8 cellular contexts compared by ENCODE assay signal in the genomic region with DNA sequence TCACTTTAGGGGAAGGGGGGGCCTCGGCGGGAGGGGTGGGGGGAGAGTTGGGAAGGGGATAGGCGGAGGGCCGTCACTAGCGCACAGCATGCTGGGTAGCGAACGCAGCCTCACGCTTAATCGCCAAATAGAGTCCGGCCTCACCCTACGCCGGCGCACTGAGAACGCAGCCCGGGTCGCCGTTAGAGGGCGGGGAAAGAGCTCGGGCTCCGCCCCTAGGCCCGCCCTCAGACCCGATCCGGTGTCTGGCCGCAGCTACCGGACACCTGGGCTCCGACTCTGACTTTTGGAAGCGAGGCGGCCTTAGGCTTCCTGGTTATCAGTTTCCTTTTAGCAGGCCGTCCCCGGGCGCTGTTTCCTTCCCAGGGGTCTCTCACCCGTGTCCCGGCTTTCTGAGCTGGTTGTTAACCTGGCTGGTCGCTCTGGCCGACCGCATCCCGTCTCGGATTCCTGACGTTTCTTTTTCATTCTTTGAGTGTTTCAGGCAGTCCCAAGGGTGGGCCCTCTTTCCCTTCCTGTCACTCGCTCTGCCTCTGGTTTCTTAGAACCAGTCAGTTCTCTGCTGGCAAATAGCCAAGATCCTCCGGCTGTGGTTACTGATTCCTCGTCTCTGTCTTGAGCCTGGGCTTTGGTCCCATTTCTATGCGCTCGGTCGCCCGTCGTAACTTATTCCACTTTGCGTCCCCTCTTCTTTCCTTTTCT. TPM values are rescaled to one million over a fixed set of nuclear protein-coding genes. Genes with fewer than 3 reads are reported as not detected.
DNase-seq lines count a peak whose midpoint lies in the region; ATAC-seq and TF ChIP-seq lines count a peak whose summit lies in the region.

No MANE protein-coding gene starts in this region.

- H3K4me1 ChIP-seq in liver (ENCODE audit: control insufficient read depth in 4 of 4, insufficient read depth in 4 of 4, low read length in 3 of 4), result peaks cover 0 to 31% (median 3%) of the 10 kb centered on the region in 4 donors

- H3K9me3 Mint-ChIP-seq in CD14-positive monocyte, result no peaks in the 10 kb centered on the region

- H3K27me3 Mint-ChIP-seq in CD14-positive monocyte (ENCODE audit: low read depth in 3 of 3), result no peaks in the 10 kb centered on the region

- peak overlapping the region; percentile 86 to 100 (median 94) for H3K4me3 ChIP-seq in liver (ENCODE audit: low read depth in 1 of 3, low read length in 3 of 3)

- H3K4me1 Mint-ChIP-seq in CD14-positive monocyte, result peaks cover 36% of the 10 kb centered on the region

- under 1% methylated on average over 48 of the region's 48 CpGs for WGBS in liver

- intact Hi-C loops in CD14-positive monocyte (cut with micrococcal nuclease), result loop anchor here (5.0 to 10.0 kb wide), 2 partner anchors 48 to 66 kb away; no protein-coding TSS in a partner anchor

- DNase-seq in CD14-positive monocyte (ENCODE audit: low spot score), result peak; percentile 94
- peak; percentile 96 for DNase-seq in NCI-H748 (lab: John Stamatoyannopoulos, UW; ENCODE audit: unreplicated experiment)
- DNase-seq in activated CD4-positive, alpha-beta T cell treated with anti-CD3 and anti-CD28 coated beads, Interleukin-2, amount 50 U/mL, for 4 hours, result peak; percentile 86 to 87
- peak; percentile 98 for DNase-seq in dermis blood vessel endothelial cell
- DNase-seq in stimulated activated CD4-positive, alpha-beta T cell treated with anti-CD3 and anti-CD28 coated beads, Interleukin-4, amount 100 ng/mL, for 1 hour, result peak; percentile 92

- no peaks in the 10 kb centered on the region for H3K9me3 ChIP-seq in liver (ENCODE audit: control insufficient read depth in 4 of 4, low read length in 3 of 4)

- ATAC-seq in GM19395 (IDR thresholded peaks at IDR 0.05; ENCODE audit: unreplicated experiment) (peak; percentile 91), HG03558 (IDR thresholded peaks at IDR 0.05; ENCODE audit: extremely low read depth, unreplicated experiment) (peak; percentile 91)

- peak overlapping the region; percentile 100 for H3K4me3 Mint-ChIP-seq in CD14-positive monocyte

- H3K36me3 Mint-ChIP-seq in CD14-positive monocyte, result peaks cover 4 to 5% of the 10 kb centered on the region in 2 donors

- H3K27me3 ChIP-seq in liver (ENCODE audit: control insufficient read depth in 4 of 4, insufficient read depth in 4 of 4, low read length in 3 of 4), result no peaks in the 10 kb centered on the region

- H3K36me3 ChIP-seq in liver (ENCODE audit: control insufficient read depth in 4 of 4, insufficient read depth in 3 of 4, low read depth in 1 of 4, low read length in 3 of 4), result no peaks in the 10 kb centered on the region

- H3K27ac ChIP-seq in liver (ENCODE audit: low read depth in 1 of 2, low read length in 2 of 2), result peak overlapping the region; percentile 99 to 100

- no peak for TF ChIP-seq CTCF in CD14-positive monocyte (IDR thresholded peaks at IDR 0.05)
- peak; percentile 5 for TF ChIP-seq CTCF in liver (IDR thresholded peaks at IDR 0.05; ENCODE audit: low read depth, low read length, missing input control)

- peak; percentile 8 to 32 for TF ChIP-seq RAD21 in liver (IDR thresholded peaks at IDR 0.05)

- H3K9ac ChIP-seq in liver (ENCODE audit: low read depth in 1 of 2, low read length in 2 of 2), result peak overlapping the region; percentile 76 to 95

- H3K27ac Mint-ChIP-seq in CD14-positive monocyte, result peak overlapping the region; percentile 98 to 100 (median 98)

TF ChIP-seq in liver, 16 proteins besides CTCF, POLR2A, EP300 and RAD21:
- TF ChIP-seq, protein P1, sequence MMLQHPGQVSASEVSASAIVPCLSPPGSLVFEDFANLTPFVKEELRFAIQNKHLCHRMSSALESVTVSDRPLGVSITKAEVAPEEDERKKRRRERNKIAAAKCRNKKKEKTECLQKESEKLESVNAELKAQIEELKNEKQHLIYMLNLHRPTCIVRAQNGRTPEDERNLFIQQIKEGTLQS (IDR thresholded peaks at IDR 0.05), result no peak
- TF ChIP-seq, protein P2, sequence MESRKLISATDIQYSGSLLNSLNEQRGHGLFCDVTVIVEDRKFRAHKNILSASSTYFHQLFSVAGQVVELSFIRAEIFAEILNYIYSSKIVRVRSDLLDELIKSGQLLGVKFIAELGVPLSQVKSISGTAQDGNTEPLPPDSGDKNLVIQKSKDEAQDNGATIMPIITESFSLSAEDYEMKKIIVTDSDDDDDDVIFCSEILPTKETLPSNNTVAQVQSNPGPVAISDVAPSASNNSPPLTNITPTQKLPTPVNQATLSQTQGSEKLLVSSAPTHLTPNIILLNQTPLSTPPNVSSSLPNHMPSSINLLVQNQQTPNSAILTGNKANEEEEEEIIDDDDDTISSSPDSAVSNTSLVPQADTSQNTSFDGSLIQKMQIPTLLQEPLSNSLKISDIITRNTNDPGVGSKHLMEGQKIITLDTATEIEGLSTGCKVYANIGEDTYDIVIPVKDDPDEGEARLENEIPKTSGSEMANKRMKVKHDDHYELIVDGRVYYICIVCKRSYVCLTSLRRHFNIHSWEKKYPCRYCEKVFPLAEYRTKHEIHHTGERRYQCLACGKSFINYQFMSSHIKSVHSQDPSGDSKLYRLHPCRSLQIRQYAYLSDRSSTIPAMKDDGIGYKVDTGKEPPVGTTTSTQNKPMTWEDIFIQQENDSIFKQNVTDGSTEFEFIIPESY (IDR thresholded peaks at IDR 0.05), result peak; percentile 43
- TF ChIP-seq, protein P3, sequence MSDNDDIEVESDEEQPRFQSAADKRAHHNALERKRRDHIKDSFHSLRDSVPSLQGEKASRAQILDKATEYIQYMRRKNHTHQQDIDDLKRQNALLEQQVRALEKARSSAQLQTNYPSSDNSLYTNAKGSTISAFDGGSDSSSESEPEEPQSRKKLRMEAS (IDR thresholded peaks at IDR 0.05), result peak; percentile 29
- peak; percentile 69 for TF ChIP-seq SP1 (IDR thresholded peaks at IDR 0.05)
- TF ChIP-seq JUND (IDR thresholded peaks at IDR 0.05), result peak in 1 of 2 donors; percentile 49
- TF ChIP-seq TAF1 (conservative IDR thresholded peaks at IDR 0.05), result peak; percentile 76
- no peak for TF ChIP-seq FOXA1 (IDR thresholded peaks at IDR 0.05)
- peak; percentile 15 to 21 for TF ChIP-seq HNF4A (conservative IDR thresholded peaks at IDR 0.05)
- TF ChIP-seq FOXA2 (IDR thresholded peaks at IDR 0.05), result no peak
- TF ChIP-seq GABPA (IDR thresholded peaks at IDR 0.05 in 1 of 2, conservative IDR thresholded peaks at IDR 0.05 in 1 of 2), result no peak
- TF ChIP-seq, protein P4, sequence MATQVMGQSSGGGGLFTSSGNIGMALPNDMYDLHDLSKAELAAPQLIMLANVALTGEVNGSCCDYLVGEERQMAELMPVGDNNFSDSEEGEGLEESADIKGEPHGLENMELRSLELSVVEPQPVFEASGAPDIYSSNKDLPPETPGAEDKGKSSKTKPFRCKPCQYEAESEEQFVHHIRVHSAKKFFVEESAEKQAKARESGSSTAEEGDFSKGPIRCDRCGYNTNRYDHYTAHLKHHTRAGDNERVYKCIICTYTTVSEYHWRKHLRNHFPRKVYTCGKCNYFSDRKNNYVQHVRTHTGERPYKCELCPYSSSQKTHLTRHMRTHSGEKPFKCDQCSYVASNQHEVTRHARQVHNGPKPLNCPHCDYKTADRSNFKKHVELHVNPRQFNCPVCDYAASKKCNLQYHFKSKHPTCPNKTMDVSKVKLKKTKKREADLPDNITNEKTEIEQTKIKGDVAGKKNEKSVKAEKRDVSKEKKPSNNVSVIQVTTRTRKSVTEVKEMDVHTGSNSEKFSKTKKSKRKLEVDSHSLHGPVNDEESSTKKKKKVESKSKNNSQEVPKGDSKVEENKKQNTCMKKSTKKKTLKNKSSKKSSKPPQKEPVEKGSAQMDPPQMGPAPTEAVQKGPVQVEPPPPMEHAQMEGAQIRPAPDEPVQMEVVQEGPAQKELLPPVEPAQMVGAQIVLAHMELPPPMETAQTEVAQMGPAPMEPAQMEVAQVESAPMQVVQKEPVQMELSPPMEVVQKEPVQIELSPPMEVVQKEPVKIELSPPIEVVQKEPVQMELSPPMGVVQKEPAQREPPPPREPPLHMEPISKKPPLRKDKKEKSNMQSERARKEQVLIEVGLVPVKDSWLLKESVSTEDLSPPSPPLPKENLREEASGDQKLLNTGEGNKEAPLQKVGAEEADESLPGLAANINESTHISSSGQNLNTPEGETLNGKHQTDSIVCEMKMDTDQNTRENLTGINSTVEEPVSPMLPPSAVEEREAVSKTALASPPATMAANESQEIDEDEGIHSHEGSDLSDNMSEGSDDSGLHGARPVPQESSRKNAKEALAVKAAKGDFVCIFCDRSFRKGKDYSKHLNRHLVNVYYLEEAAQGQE (IDR thresholded peaks at IDR 0.05), result peak; percentile 94
- TF ChIP-seq HNF4G (IDR thresholded peaks at IDR 0.05), result no peak
- TF ChIP-seq RXRA (IDR thresholded peaks at IDR 0.05), result no peak
- peak; percentile 52 for TF ChIP-seq NR2F2 (IDR thresholded peaks at IDR 0.05)
- TF ChIP-seq YY1 (IDR thresholded peaks at IDR 0.05), result peak; percentile 69
- no peak for TF ChIP-seq EGR1 (IDR thresholded peaks at IDR 0.05; ENCODE audit: low read depth in 2 of 2)

RNA-seq across cellular contexts. Expression of gene STRN3, which starts 0.4 kb away (rescaled TPM):
- 1 to 10 TPM; 1.0 to 3.8 TPM for polyA plus RNA-seq in CD14-positive monocyte
- total RNA-seq in dermis blood vessel endothelial cell, result 56.4 and 62.3 TPM in 2 replicates
- total RNA-seq in liver, result 10 to 100 TPM; 41.4 to 47.5 TPM
- 10 to 100 TPM in 1 of 2 donors, 1 to 10 TPM in 1; 6.8 to 20.9 TPM for polyA plus RNA-seq in liver

RNA-seq across cellular contexts. Expression of gene AP4S1, which starts 1.1 kb away (rescaled TPM):
- polyA plus RNA-seq in CD14-positive monocyte (1 to 10 TPM; 2.8 to 5.1 TPM), liver (1 to 10 TPM; 1.3 to 1.7 TPM)
- total RNA-seq in dermis blood vessel endothelial cell (6.8 TPM in 2 replicates), liver (1 to 10 TPM; 1.8 to 4.3 TPM)

Comparison
In these comparisons a context has a peak if more than half of its experiments do, and no peak if none do; other contexts are left out.
1. Peak in every context shown above with its lines: DNase-seq, ATAC-seq, H3K4me3 ChIP-seq and H3K27ac ChIP-seq.